ENCODE assay signal across 17 cellular contexts in the genomic region with DNA sequence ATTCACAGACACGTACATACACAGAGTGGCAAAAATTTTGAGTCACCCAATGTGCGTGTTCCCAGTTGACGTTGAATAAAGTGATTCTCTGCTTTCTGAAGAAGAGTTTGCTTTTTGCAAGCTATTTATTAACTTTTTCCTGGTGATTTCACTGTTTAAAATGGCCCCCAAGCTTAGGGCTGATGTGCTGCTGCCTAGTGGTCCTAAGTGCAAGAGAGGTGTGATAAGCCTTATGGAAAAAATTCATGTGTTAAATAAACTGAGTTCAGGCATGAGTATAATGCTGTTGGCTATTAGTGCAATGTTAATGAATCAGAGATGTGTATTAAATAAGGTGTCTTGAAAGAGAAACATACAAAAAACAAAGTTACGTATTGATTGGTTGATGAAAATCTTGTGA. TPM values are rescaled to one million over a fixed set of nuclear protein-coding genes. Genes with fewer than 3 reads are reported as not detected.
DNase-seq lines count a peak whose midpoint lies in the region; ATAC-seq, FAIRE-seq and TF ChIP-seq lines count a peak whose summit lies in the region.
"Had no signal": no experiment of that assay in that cellular context is flagged by ENCODE, and none has a peak within 500 bp of the region (broad histone marks: within the 10 kb centered on the region; RNA-seq: fewer than 3 reads in every experiment).

No MANE protein-coding gene starts in this region.

- CTCF ChIA-PET in HepG2 (lab: Yijun Ruan, JAX; ENCODE audit: low intra/inter-chr PET ratio, low total read pairs): no interaction called here
- CTCF ChIA-PET in activated CD8-positive, alpha-beta T cell treated with anti-CD3 and anti-CD28 coated beads for 36 hours (lab: Charles Lee): interaction anchor here (1.3 to 2.3 kb wide), 2 partner anchors 11 to 21 kb away, joined by 3 to 6 read pairs; no protein-coding TSS in a partner anchor

- WGBS in HepG2 (ENCODE audit: low lambda C conversion rate): 93% methylated on average over 4 of the region's 4 CpGs

- peaks cover 5% of the 10 kb centered on the region; the same call in 1 of the 2 replicates for H3K36me3 ChIP-seq in SU-DHL-6 (ENCODE audit: low read length)
- H3K36me3 ChIP-seq in HepG2 (replicated peaks in 1 of 2; ENCODE audit: control insufficient read depth in 1 of 2, insufficient read depth in 2 of 2, low read length in 2 of 2): no peaks in the 10 kb centered on the region

- no peak; the same call in 2 of the 3 replicates for ATAC-seq in HepG2
- ATAC-seq in naive B cell (ENCODE audit: low read depth in 2 of 2): no peak
- ATAC-seq in activated CD8-positive, alpha-beta T cell treated with anti-CD3 and anti-CD28 coated beads for 36 hours: no peak

- peak overlapping the region in 5 of 8 donors; percentile 10 to 53 (median 31) for H3K4me3 Mint-ChIP-seq in naive B cell
- no peak overlapping the region for H3K4me3 Mint-ChIP-seq in activated CD8-positive, alpha-beta T cell treated with anti-CD3 and anti-CD28 coated beads for 36 hours
- H3K4me3 Mint-ChIP-seq: CD4-positive, alpha-beta T cell had no signal

- H3K36me3 Mint-ChIP-seq in naive B cell: peaks cover 0 to 4% of the 10 kb centered on the region in 2 donors
- peaks cover 6% of the 10 kb centered on the region for H3K36me3 Mint-ChIP-seq in activated CD8-positive, alpha-beta T cell treated with anti-CD3 and anti-CD28 coated beads for 36 hours (ENCODE audit: low read depth)

- H3K9ac ChIP-seq in SU-DHL-6 (ENCODE audit: low read length) (no peak overlapping the region), HepG2 (ENCODE audit: insufficient read depth, low read depth, low read length) (no peak overlapping the region)

- no TSS peak for BruUV-seq in HepG2 (replicated peaks; lab: Mats Ljungman, UMichigan)

- no peaks in the 10 kb centered on the region for H3K27me3 Mint-ChIP-seq in naive B cell
- H3K27me3 Mint-ChIP-seq in activated CD8-positive, alpha-beta T cell treated with anti-CD3 and anti-CD28 coated beads for 36 hours: no peaks in the 10 kb centered on the region
- H3K27me3 Mint-ChIP-seq: CD4-positive, alpha-beta T cell had no signal

- H3K27ac ChIP-seq in SU-DHL-6 (ENCODE audit: low read depth, low read length): no peak overlapping the region
- no peak overlapping the region for H3K27ac ChIP-seq in HepG2 (ENCODE audit: extremely low read length, insufficient read depth, low read length)
- H3K27ac ChIP-seq: C4-2B had no signal

- H3F3A ChIP-seq in SU-DHL-6 (ENCODE audit: insufficient read depth): no peaks in the 10 kb centered on the region

- peaks cover 0 to 4% (median 0%) of the 10 kb centered on the region in 7 donors for H3K9me3 Mint-ChIP-seq in naive B cell
- H3K9me3 Mint-ChIP-seq in activated CD8-positive, alpha-beta T cell treated with anti-CD3 and anti-CD28 coated beads for 36 hours: no peaks in the 10 kb centered on the region
- H3K9me3 Mint-ChIP-seq: CD4-positive, alpha-beta T cell had no signal

- H3K27me3 ChIP-seq in SU-DHL-6 (ENCODE audit: low read length) (no peaks in the 10 kb centered on the region), HepG2 (ENCODE audit: control insufficient read depth in 1 of 2, insufficient read depth in 2 of 2, low read length in 2 of 2) (no peaks in the 10 kb centered on the region)

- H3K4me2 ChIP-seq in SU-DHL-6 (ENCODE audit: low read depth, low read length, poor library complexity, severe bottlenecking): peak overlapping the region; percentile 41
- no peak overlapping the region for H3K4me2 ChIP-seq in HepG2 (ENCODE audit: low read depth, low read length)

- TF ChIP-seq EP300 in HepG2 (IDR thresholded peaks at IDR 0.05; ENCODE audit: low read depth in 2 of 2, low read length in 2 of 2) (no peak), HepG2 (CRISPR knock-in tag; IDR thresholded peaks at IDR 0.05; ENCODE audit: borderline replicate concordance) (no peak)

- in situ Hi-C loops in ACHN (cut with HindIII; ENCODE audit: low pct_ligation_motif_present, low pct_unique_long_range_greater_than_20kb, low sequenced_read_pairs) (no loop called here), HepG2 (cut with HindIII; ENCODE audit: extremely low pct_ligation_motif_present, low pct_unique_long_range_greater_than_20kb) (no loop called here)

- peaks cover 48 to 70% (median 61%) of the 10 kb centered on the region in 3 donors for H3K4me1 Mint-ChIP-seq in naive B cell
- peaks cover 52% of the 10 kb centered on the region for H3K4me1 Mint-ChIP-seq in activated CD8-positive, alpha-beta T cell treated with anti-CD3 and anti-CD28 coated beads for 36 hours (ENCODE audit: low read depth)

- peak; percentile 51 for FAIRE-seq in HepG2 (lab: Jason Lieb, UNC)
- FAIRE-seq: A204.1, D721Med, GM12892 had no signal

- peak overlapping the region in 1 of 6 donors; percentile 66 for H3K27ac Mint-ChIP-seq in naive B cell
- no peak overlapping the region for H3K27ac Mint-ChIP-seq in activated CD8-positive, alpha-beta T cell treated with anti-CD3 and anti-CD28 coated beads for 36 hours
- H3K27ac Mint-ChIP-seq: CD4-positive, alpha-beta T cell had no signal

- TF ChIP-seq CTCF in SU-DHL-6 (IDR thresholded peaks at IDR 0.05; ENCODE audit: insufficient read depth, low read length, poor library complexity, severe bottlenecking) (no peak), HepG2 (CRISPR knock-in tag; IDR thresholded peaks at IDR 0.05) (no peak)
- no peak for TF ChIP-seq CTCF in activated CD8-positive, alpha-beta T cell treated with anti-CD3 and anti-CD28 coated beads for 36 hours (IDR thresholded peaks at IDR 0.05)

- POLR2A ChIA-PET in HepG2 (lab: Yijun Ruan, JAX): no interaction called here
- POLR2A ChIA-PET in activated CD8-positive, alpha-beta T cell treated with anti-CD3 and anti-CD28 coated beads for 36 hours (lab: Charles Lee): interaction anchor here (1.8 kb wide), 1 partner anchor 106 kb away, joined by 7 read pairs; the partner anchor contains the start of gene CEP120

- H3K9me3 ChIP-seq in SU-DHL-6 (ENCODE audit: insufficient read depth, low read length) (no peaks in the 10 kb centered on the region), HepG2 (ENCODE audit: low read length) (no peaks in the 10 kb centered on the region)
- H3K9me3 ChIP-seq: Caco-2 had no signal

- no peak for TF ChIP-seq POLR2A in HepG2 (IDR thresholded peaks at IDR 0.05; ENCODE audit: insufficient read depth in 1 of 2, low read depth in 2 of 2, low read length in 2 of 2)

- no peaks in the 10 kb centered on the region for H3K9me2 ChIP-seq in SU-DHL-6 (replicated peaks; ENCODE audit: insufficient read depth, low read length)

- H3K79me2 ChIP-seq in SU-DHL-6 (ENCODE audit: insufficient read depth, low read length): peaks cover 38% of the 10 kb centered on the region
- H3K79me2 ChIP-seq in HepG2 (ENCODE audit: insufficient read depth, low read length): peaks cover 73% of the 10 kb centered on the region

- H3K4me1 ChIP-seq in HepG2 (ENCODE audit: insufficient read depth, low read length): peaks cover 18% of the 10 kb centered on the region
- H3K4me1 ChIP-seq: Caco-2 had no signal

- H3K4me3 ChIP-seq in SU-DHL-6 (ENCODE audit: insufficient read depth, low read length, poor library complexity, severe bottlenecking) (no peak overlapping the region), HepG2 (replicated peaks in 1 of 3; ENCODE audit: insufficient read depth in 1 of 3, low read depth in 2 of 3, low read length in 3 of 3) (no peak overlapping the region)

- intact Hi-C loops in HepG2 (cut with micrococcal nuclease; ENCODE audit: unreplicated experiment): loop anchor here (5.0 kb wide), 1 partner anchor 48 kb away; no protein-coding TSS in a partner anchor
- intact Hi-C loops in activated CD8-positive, alpha-beta T cell treated with anti-CD3 and anti-CD28 coated beads for 36 hours (cut with micrococcal nuclease): no loop called here

- H2AFZ ChIP-seq in SU-DHL-6 (ENCODE audit: low read depth, low read length, severe bottlenecking) (no peak overlapping the region), HepG2 (ENCODE audit: low read length) (no peak overlapping the region)

- no peak for TF ChIP-seq RAD21 in HepG2 (CRISPR knock-in tag; IDR thresholded peaks at IDR 0.05)

- H4K20me1 ChIP-seq in SU-DHL-6 (ENCODE audit: low read depth, low read length) (peaks cover 69% of the 10 kb centered on the region), HepG2 (ENCODE audit: insufficient read depth, low read length) (peaks cover 6% of the 10 kb centered on the region; the same call in 1 of the 2 replicates)

- peak; percentile 47 for DNase-seq in ACHN
- no peak for DNase-seq in HepG2 (ENCODE audit: low spot score)
- no peak for DNase-seq in naive B cell
- DNase-seq in activated CD8-positive, alpha-beta T cell treated with anti-CD3 and anti-CD28 coated beads for 36 hours: no peak
- no peak for DNase-seq in cortex of kidney (lab: John Stamatoyannopoulos, UW)
- DNase-seq: AML-193; Caco-2; CD4-positive, alpha-beta T cell; DMS79; GDM1; GOT3; H7 had no signal

TF ChIP-seq in HepG2, 621 proteins besides CTCF, POLR2A, EP300 and RAD21 (continues in another document):
- TF ChIP-seq ZNF563 (CRISPR knock-in tag; IDR thresholded peaks at IDR 0.05) (no peak), SAFB2 (CRISPR knock-in tag; IDR thresholded peaks at IDR 0.05; ENCODE audit: borderline replicate concordance, low read depth) (no peak)

RNA-seq across cellular contexts. Expression of gene CSNK1G3, which starts 16.9 kb away (rescaled TPM):
- 31.5 and 35.4 TPM in 2 replicates for total RNA-seq in HepG2 (2016; rRNA removed; fragmentation: Illumina TruSeq; extraction: Trizol)
- 97.8 and 110 TPM in 2 replicates for total RNA-seq in HepG2 (2016; cell fraction: cytosol; rRNA removed; fragmentation: Illumina TruSeq; extraction: Trizol; ENCODE audit: low read depth)
- 29.7 and 30.5 TPM in 2 replicates for total RNA-seq in HepG2 (2016; cell fraction: insoluble cytoplasmic fraction; rRNA removed; fragmentation: Illumina TruSeq; extraction: Trizol)
- total RNA-seq in HepG2 (2016; cell fraction: membrane; rRNA removed; fragmentation: Illumina TruSeq; extraction: Trizol): 52.6 and 53.8 TPM in 2 replicates
- 22.9 and 25.8 TPM in 2 replicates for total RNA-seq in HepG2 (2016; cell fraction: nucleus; rRNA removed; fragmentation: Illumina TruSeq; extraction: Trizol)
- 11.3 and 12.8 TPM in 2 replicates for polyA plus RNA-seq in HepG2 (2011; rRNA removed)
- 5.5 and 9.1 TPM in 2 replicates for polyA plus RNA-seq in HepG2 (2011; cell fraction: cytosol; rRNA removed)
- 6.0 and 6.6 TPM in 2 replicates for polyA plus RNA-seq in HepG2 (2011; cell fraction: nucleus; rRNA removed)
- 17.4 and 18.3 TPM in 2 replicates for polyA plus RNA-seq in HepG2 (2012)
- 3.0 and 3.4 TPM in 2 replicates for polyA plus RNA-seq in HepG2 (2016; cell fraction: cytosol; fragmentation: Illumina TruSeq; extraction: Trizol; ENCODE audit: low read depth)
- polyA plus RNA-seq in HepG2 (2016; cell fraction: insoluble cytoplasmic fraction; fragmentation: Illumina TruSeq; extraction: Trizol; ENCODE audit: low read depth): 25.8 and 27.6 TPM in 2 replicates
- polyA plus RNA-seq in HepG2 (2016; cell fraction: membrane; fragmentation: Illumina TruSeq; extraction: Trizol; ENCODE audit: low read depth): 11.6 and 12.0 TPM in 2 replicates
- 15.2 and 15.7 TPM in 2 replicates for polyA plus RNA-seq in HepG2 (2016; cell fraction: nucleus; fragmentation: Illumina TruSeq; extraction: Trizol; ENCODE audit: insufficient read depth, low read depth)
- 12.8 and 14.1 TPM in 2 replicates for polyA minus RNA-seq in HepG2 (2011; rRNA and poly(A)+ RNA removed; ENCODE audit: low replicate concordance)
- polyA minus RNA-seq in HepG2 (2011; cell fraction: cytosol; rRNA and poly(A)+ RNA removed): 30.2 and 40.0 TPM in 2 replicates
- polyA minus RNA-seq in HepG2 (2011; cell fraction: nucleus; rRNA and poly(A)+ RNA removed): 48.9 and 56.9 TPM in 2 replicates
- polyA plus RNA-seq in naive B cell (ENCODE audit: low read depth in 6 of 6): 100 to 1,000 TPM in 4 of 6 donors, 10 to 100 TPM in 2; 92.2 to 123 (median 109) TPM
- 10 to 100 TPM; 36.1 to 39.2 TPM for total RNA-seq in activated CD8-positive, alpha-beta T cell treated with anti-CD3 and anti-CD28 coated beads for 36 hours
